1 cellular context compared by ENCODE assay signal in genomic region chr1:38990746-38991637, GRCh38.
TF ChIP-seq lines count a peak whose summit lies in the region.

TSS of gene AKIRIN1 (plus strand) at chr1:38991276. CDS start at chr1:38991381, 105 bp downstream.

TF ChIP-seq in HEK293, 187 proteins besides CTCF, POLR2A, EP300 and RAD21 (continued from another document):
- TF ChIP-seq ZNF664 (tag by site-specific recombination; IDR thresholded peaks at IDR 0.05), result no peak
